2 cellular contexts compared by ENCODE assay signal in the genomic region with DNA sequence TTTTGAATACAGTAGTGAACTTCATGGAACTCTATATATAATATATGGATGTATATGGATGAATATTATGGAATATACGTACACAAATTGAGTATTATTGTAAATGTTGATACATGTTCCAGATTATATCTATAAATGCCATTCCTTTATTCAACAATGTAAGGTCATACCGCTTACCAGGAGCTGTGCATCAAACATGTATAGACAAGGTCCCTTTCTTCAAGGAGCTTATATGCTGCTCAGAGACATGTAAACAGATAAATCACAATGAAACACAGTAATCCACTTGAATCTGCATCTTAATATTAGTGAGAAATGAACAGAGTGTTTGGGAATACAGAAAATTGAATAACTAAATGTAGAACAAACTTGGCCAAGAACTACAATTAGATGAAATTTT.
TF ChIP-seq lines count a peak whose summit lies in the region.

No MANE protein-coding gene starts in this region.

TF ChIP-seq in IMR-90, 13 proteins besides CTCF, POLR2A, EP300 and RAD21:
- TF ChIP-seq NFE2L2 (IDR thresholded peaks at IDR 0.05; ENCODE audit: low read depth, low read length) (no peak), RCOR1 (IDR thresholded peaks at IDR 0.05; ENCODE audit: insufficient replicate concordance, low read length) (no peak), RFX5 (IDR thresholded peaks at IDR 0.05; ENCODE audit: low read depth, low read length) (no peak), SMC3 (IDR thresholded peaks at IDR 0.05; ENCODE audit: low read depth, low read length) (no peak), MAZ (IDR thresholded peaks at IDR 0.05; ENCODE audit: borderline replicate concordance, low read depth, low read length) (no peak)
- TF ChIP-seq, protein P1, sequence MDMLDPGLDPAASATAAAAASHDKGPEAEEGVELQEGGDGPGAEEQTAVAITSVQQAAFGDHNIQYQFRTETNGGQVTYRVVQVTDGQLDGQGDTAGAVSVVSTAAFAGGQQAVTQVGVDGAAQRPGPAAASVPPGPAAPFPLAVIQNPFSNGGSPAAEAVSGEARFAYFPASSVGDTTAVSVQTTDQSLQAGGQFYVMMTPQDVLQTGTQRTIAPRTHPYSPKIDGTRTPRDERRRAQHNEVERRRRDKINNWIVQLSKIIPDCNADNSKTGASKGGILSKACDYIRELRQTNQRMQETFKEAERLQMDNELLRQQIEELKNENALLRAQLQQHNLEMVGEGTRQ (IDR thresholded peaks at IDR 0.05; ENCODE audit: low read depth, low read length) = no peak

TF ChIP-seq in HEK293T, 16 proteins besides CTCF, POLR2A, EP300 and RAD21:
- no peak for TF ChIP-seq ARNT (IDR thresholded peaks at IDR 0.05)
- TF ChIP-seq CTBP1 (IDR thresholded peaks at IDR 0.05; ENCODE audit: borderline replicate concordance) = no peak
- TF ChIP-seq SUZ12 (IDR thresholded peaks at IDR 0.05) = no peak
- TF ChIP-seq FOXM1 (IDR thresholded peaks at IDR 0.05; ENCODE audit: borderline replicate concordance) = no peak
- TF ChIP-seq BHLHE40 (IDR thresholded peaks at IDR 0.05; ENCODE audit: borderline replicate concordance) = no peak
- no peak for TF ChIP-seq TARDBP (IDR thresholded peaks at IDR 0.05)
TF ChIP-seq in HEK293T: peak in this region for 0.
